20 cellular contexts compared by ENCODE assay signal in the genomic region with DNA sequence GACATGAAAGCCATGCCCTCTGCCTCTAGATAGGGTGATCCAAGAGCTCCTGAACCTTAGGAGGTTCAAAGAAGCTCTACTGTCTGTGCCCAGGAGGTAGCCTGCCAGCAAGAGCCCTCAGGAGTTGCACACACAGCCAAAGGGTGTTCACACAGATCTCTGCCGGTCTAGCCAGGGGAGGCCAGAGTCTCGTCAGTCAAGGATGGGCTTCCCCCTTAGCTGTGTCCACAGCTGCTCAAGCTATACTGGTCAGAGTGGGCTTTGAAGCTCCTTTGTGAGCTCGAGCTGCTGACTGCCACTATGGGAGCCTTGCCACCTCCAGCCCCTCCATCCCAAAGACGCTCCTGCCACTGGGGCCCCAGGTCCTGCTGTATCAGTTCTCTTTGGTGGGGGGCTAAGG. TPM values are rescaled to one million over a fixed set of nuclear protein-coding genes. Genes with fewer than 3 reads are reported as not detected.
"Had no signal": no experiment of that assay in that cellular context is flagged by ENCODE, and none has a peak within 500 bp of the region (broad histone marks: within the 10 kb centered on the region; RNA-seq: fewer than 3 reads in every experiment).

No MANE protein-coding gene starts in this region.

- H3K4me1 Mint-ChIP-seq: immature natural killer cell had no signal

- H3K4me3 Mint-ChIP-seq: immature natural killer cell; naive thymus-derived CD4-positive, alpha-beta T cell; stimulated activated naive CD8-positive, alpha-beta T cell treated with anti-CD3 and anti-CD28 coated beads, Interleukin-15, Interleukin-2, amounts not matched to agents 100 ng/mL and 50 ng/mL, for 24 hours had no signal

- H3K27ac ChIP-seq: coronary artery, heart left ventricle, neutrophil, thoracic aorta, transverse colon had no signal

- FAIRE-seq: keratinocyte had no signal

- H3K27me3 ChIP-seq: heart left ventricle, neutrophil, right atrium auricular region, transverse colon had no signal

- H3K4me2 ChIP-seq: smooth muscle cell had no signal

- H3K27me3 Mint-ChIP-seq: naive thymus-derived CD4-positive, alpha-beta T cell; stimulated activated naive CD8-positive, alpha-beta T cell treated with anti-CD3 and anti-CD28 coated beads, Interleukin-15, Interleukin-2, amounts not matched to agents 100 ng/mL and 50 ng/mL, for 24 hours had no signal

- ATAC-seq: esophagus mucosa; heart left ventricle; left cardiac atrium; naive thymus-derived CD4-positive, alpha-beta T cell had no signal

- DNase-seq: central memory CD4-positive, alpha-beta T cell; effector CD8-positive, alpha-beta T cell; heart left ventricle; immature natural killer cell; left cardiac atrium; left ventricle myocardium inferior; mesendoderm; naive thymus-derived CD4-positive, alpha-beta T cell; stimulated activated CD4-positive, alpha-beta T cell treated with anti-CD3 and anti-CD28 coated beads, Interleukin-2, amount 100 ng/mL, for 48 hours; transverse colon had no signal

- H3K4me3 ChIP-seq: coronary artery, heart left ventricle, left ventricle myocardium inferior, lung, right atrium auricular region, smooth muscle cell, thoracic aorta, transverse colon had no signal

- H3K27ac Mint-ChIP-seq: immature natural killer cell; naive thymus-derived CD4-positive, alpha-beta T cell; stimulated activated naive CD8-positive, alpha-beta T cell treated with anti-CD3 and anti-CD28 coated beads, Interleukin-15, Interleukin-2, amounts not matched to agents 100 ng/mL and 50 ng/mL, for 24 hours had no signal

- H3K9me3 Mint-ChIP-seq: immature natural killer cell; naive thymus-derived CD4-positive, alpha-beta T cell; stimulated activated naive CD8-positive, alpha-beta T cell treated with anti-CD3 and anti-CD28 coated beads, Interleukin-15, Interleukin-2, amounts not matched to agents 100 ng/mL and 50 ng/mL, for 24 hours had no signal

- H3K9me3 ChIP-seq: heart left ventricle, left ventricle myocardium inferior, neutrophil, right atrium auricular region, thoracic aorta, transverse colon had no signal

- H3K4me1 ChIP-seq: transverse colon had no signal

RNA-seq across cellular contexts. Expression of a gene that starts 13.0 kb away (rescaled TPM):
- total RNA-seq: smooth muscle cell had no signal
- polyA plus RNA-seq: fibroblast of lung had no signal
